ENCODE assay signal across 15 cellular contexts in the genomic region with DNA sequence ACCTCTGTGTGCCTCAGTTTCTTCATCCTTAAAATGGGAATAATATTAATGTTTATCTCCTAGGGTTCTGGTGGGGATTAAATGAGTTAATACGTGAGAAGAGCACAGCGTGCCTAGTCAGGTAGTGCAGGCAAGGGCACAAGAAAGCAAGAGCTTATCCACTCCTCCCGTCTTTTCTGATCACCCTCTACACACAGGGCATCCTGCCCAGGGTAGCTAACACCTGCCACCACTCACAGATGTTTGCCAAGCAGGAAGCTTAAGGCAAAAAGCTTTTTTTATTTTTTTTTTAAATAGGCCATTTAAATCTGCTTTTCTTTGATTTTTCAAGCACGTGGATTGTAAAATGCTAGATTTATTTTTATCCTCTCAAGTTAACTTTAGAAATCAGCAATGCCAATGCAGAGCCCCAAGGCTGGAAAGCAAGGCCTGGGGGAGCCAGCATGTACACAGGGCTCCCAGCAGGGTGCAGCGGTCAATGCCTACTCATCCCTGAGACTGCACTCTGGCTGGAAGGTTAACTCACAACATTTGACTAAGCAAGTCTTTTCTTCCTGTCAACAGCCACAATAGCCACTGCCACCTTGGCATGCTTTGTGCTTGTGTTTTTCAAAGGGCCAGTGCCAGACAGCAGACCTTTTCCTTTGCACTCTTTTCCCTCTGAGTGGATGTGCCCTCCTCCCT.
A peak's percentile ranks its signal among the peaks of the same experiment; 100 is the strongest.
DNase-seq lines count a peak whose midpoint lies in the region; ATAC-seq and TF ChIP-seq lines count a peak whose summit lies in the region.
"Had no signal": no experiment of that assay in that cellular context is flagged by ENCODE, and none has a peak within 500 bp of the region (broad histone marks: within the 10 kb centered on the region; RNA-seq: fewer than 3 reads in every experiment).

No MANE protein-coding gene starts in this region.

- TF ChIP-seq CTCF in GM12872 (IDR thresholded peaks at IDR 0.05; ENCODE audit: insufficient read depth, low read depth, low read length) (peak; percentile 43; the same call in 2 of the 3 replicates), neural progenitor cell (IDR thresholded peaks at IDR 0.05) (no peak)

- ATAC-seq in GM18861 (IDR thresholded peaks at IDR 0.05; ENCODE audit: unreplicated experiment), result no peak
- ATAC-seq in GM19455 (IDR thresholded peaks at IDR 0.05; ENCODE audit: unreplicated experiment), result no peak
- ATAC-seq: GM12878 had no signal

- no peaks in the 10 kb centered on the region for H3K9me3 ChIP-seq in neural progenitor cell (ENCODE audit: low read depth)
- H3K9me3 ChIP-seq: transverse colon had no signal

- peaks cover 3% of the 10 kb centered on the region for H3K27me3 Mint-ChIP-seq in neural progenitor cell (ENCODE audit: insufficient read depth, low read depth)

- no peaks in the 10 kb centered on the region for H3K36me3 ChIP-seq in neural progenitor cell
- H3K36me3 ChIP-seq: transverse colon had no signal

- peaks cover 11% of the 10 kb centered on the region for H3K4me1 Mint-ChIP-seq in neural progenitor cell
- H3K4me1 Mint-ChIP-seq: naive B cell had no signal

- H3K4me3 ChIP-seq in neural progenitor cell, result no peak overlapping the region
- H3K4me3 ChIP-seq: GM12878, smooth muscle cell, transverse colon had no signal

- H3K79me2 ChIP-seq in neural progenitor cell (ENCODE audit: low read depth), result no peaks in the 10 kb centered on the region

- no peak overlapping the region for H3K4me2 ChIP-seq in neural progenitor cell
- H3K4me2 ChIP-seq: smooth muscle cell had no signal

- no peak overlapping the region for H3K27ac ChIP-seq in neural progenitor cell
- H3K27ac ChIP-seq: transverse colon had no signal

- no peak overlapping the region for H3K9ac ChIP-seq in neural progenitor cell

- DNase-seq in NCI-H1105 (lab: John Stamatoyannopoulos, UW) (peak; percentile 42), RKO (ENCODE audit: low spot score) (peak; percentile 16), neural progenitor cell (ENCODE audit: low spot score) (peak; percentile 27), NOMO-1 (lab: John Stamatoyannopoulos, UW; ENCODE audit: unreplicated experiment in 2 of 2) (no peak)
- DNase-seq in activated CD4-positive, CD25-positive, alpha-beta regulatory T cell (lab: John Stamatoyannopoulos, UW), result no peak
- DNase-seq: activated T-cell treated with anti-CD3 and anti-CD28 coated beads, Interleukin-2, amount 50 U/mL, for 1 hour; amniotic stem cell; IMR-90; naive B cell; transverse colon had no signal

- no peak overlapping the region for H3K27ac Mint-ChIP-seq in neural progenitor cell
- H3K27ac Mint-ChIP-seq: naive B cell had no signal

- no peak overlapping the region for H2AFZ ChIP-seq in neural progenitor cell (replicated peaks)

- peaks cover 6% of the 10 kb centered on the region for H4K20me1 ChIP-seq in neural progenitor cell (ENCODE audit: low read depth)

- no peaks in the 10 kb centered on the region for H3K27me3 ChIP-seq in neural progenitor cell
- H3K27me3 ChIP-seq: transverse colon had no signal

- H3F3A ChIP-seq in neural progenitor cell (ENCODE audit: low read depth), result peaks cover 4% of the 10 kb centered on the region

- peaks cover 3% of the 10 kb centered on the region for H3K9me3 Mint-ChIP-seq in neural progenitor cell
- H3K9me3 Mint-ChIP-seq: naive B cell had no signal

- no peaks in the 10 kb centered on the region for H3K36me3 Mint-ChIP-seq in neural progenitor cell
- H3K36me3 Mint-ChIP-seq: naive B cell had no signal

- peaks cover 11% of the 10 kb centered on the region for H3K4me1 ChIP-seq in neural progenitor cell
- H3K4me1 ChIP-seq: transverse colon had no signal

- H3K4me3 Mint-ChIP-seq in neural progenitor cell, result no peak overlapping the region
- H3K4me3 Mint-ChIP-seq: naive B cell had no signal

Comparison
In these comparisons a context has a peak if more than half of its experiments do, and no peak if none do; other contexts are left out.
1. DNase-seq: peak in NCI-H1105 (single experiment), RKO (single experiment) and neural progenitor cell (single experiment); none in activated CD4-positive, CD25-positive, alpha-beta regulatory T cell (0 of 4) and NOMO-1 (0 of 2).